ENCODE assay signal across 19 cellular contexts in the genomic region with DNA sequence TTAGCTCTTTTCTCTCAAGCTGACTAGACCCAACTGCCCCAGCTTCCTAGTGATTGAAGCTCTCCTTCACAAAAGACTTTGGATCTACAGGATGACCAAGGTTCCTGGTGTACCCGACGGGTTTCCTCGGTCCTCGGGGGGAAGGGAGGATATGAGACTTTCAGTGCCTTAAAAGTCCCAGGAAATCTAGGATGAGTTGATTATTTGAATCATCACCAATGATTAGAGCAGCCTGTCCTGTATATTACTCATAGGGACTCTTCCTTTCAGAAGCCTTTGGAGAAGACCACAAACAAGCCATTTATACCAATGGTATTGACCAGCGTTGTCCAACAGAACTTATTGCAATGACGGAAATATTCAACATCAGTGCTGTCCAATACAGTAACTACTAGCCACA. TPM values are rescaled to one million over a fixed set of nuclear protein-coding genes. Genes with fewer than 3 reads are reported as not detected.
DNase-seq lines count a peak whose midpoint lies in the region; ATAC-seq, FAIRE-seq and TF ChIP-seq lines count a peak whose summit lies in the region.
"Had no signal": no experiment of that assay in that cellular context is flagged by ENCODE, and none has a peak within 500 bp of the region (broad histone marks: within the 10 kb centered on the region; RNA-seq: fewer than 3 reads in every experiment).

No MANE protein-coding gene starts in this region.

- H3K36me3 Mint-ChIP-seq in HFFc6 (ENCODE audit: low read depth) (peaks cover 3% of the 10 kb centered on the region; the same call in 1 of the 2 replicates), astrocyte (ENCODE audit: low read depth, unreplicated experiment) (peaks cover 5% of the 10 kb centered on the region)
- H3K36me3 Mint-ChIP-seq: CD8-positive, alpha-beta T cell had no signal

- H3K27me3 Mint-ChIP-seq in HFFc6 (ENCODE audit: insufficient read depth) (no peaks in the 10 kb centered on the region), astrocyte (ENCODE audit: low read depth, unreplicated experiment) (no peaks in the 10 kb centered on the region)
- H3K27me3 Mint-ChIP-seq: B cell had no signal

- no peaks in the 10 kb centered on the region for H3K9me3 ChIP-seq in GM23248 (ENCODE audit: low read depth)
- no peaks in the 10 kb centered on the region for H3K9me3 ChIP-seq in astrocyte (ENCODE audit: insufficient read depth, low read depth, low read length)
- H3K9me3 ChIP-seq in osteoblast (ENCODE audit: low read depth, low read length): no peaks in the 10 kb centered on the region

- TF ChIP-seq CTCF in HFFc6 (IDR thresholded peaks at IDR 0.05) (no peak), astrocyte (IDR thresholded peaks at IDR 0.05; ENCODE audit: insufficient read depth, low read depth, low read length) (no peak), osteoblast (IDR thresholded peaks at IDR 0.05; ENCODE audit: extremely low read depth, low read depth, low read length) (no peak)

- peak overlapping the region; percentile 26; the same call in 1 of the 2 replicates for H3K4me3 Mint-ChIP-seq in HFFc6
- H3K4me3 Mint-ChIP-seq in astrocyte (ENCODE audit: unreplicated experiment): no peak overlapping the region
- H3K4me3 Mint-ChIP-seq: B cell; CD8-positive, alpha-beta T cell had no signal

- H3F3A ChIP-seq in GM23248 (ENCODE audit: insufficient read depth): peaks cover 15% of the 10 kb centered on the region; the same call in 1 of the 2 replicates

- peaks cover 45% of the 10 kb centered on the region for H3K4me1 Mint-ChIP-seq in HFFc6 (ENCODE audit: low read depth)
- peaks cover 3% of the 10 kb centered on the region for H3K4me1 Mint-ChIP-seq in astrocyte (ENCODE audit: low read depth, unreplicated experiment)
- H3K4me1 Mint-ChIP-seq: B cell had no signal

- no peaks in the 10 kb centered on the region for H3K9me2 ChIP-seq in GM23248 (ENCODE audit: insufficient read depth)

- H2AFZ ChIP-seq in GM23248 (no peak overlapping the region), astrocyte (ENCODE audit: low read depth, low read length) (no peak overlapping the region), osteoblast (ENCODE audit: low read length) (no peak overlapping the region)

- ATAC-seq in HG02938 (IDR thresholded peaks at IDR 0.05; ENCODE audit: unreplicated experiment) (no peak), GM18868 (IDR thresholded peaks at IDR 0.05; ENCODE audit: unreplicated experiment) (no peak)
- ATAC-seq: CD8-positive, alpha-beta T cell; HCT116; K562 had no signal

- H3K27ac Mint-ChIP-seq in HFFc6: peak overlapping the region; percentile 78
- no peak overlapping the region for H3K27ac Mint-ChIP-seq in astrocyte (ENCODE audit: unreplicated experiment)
- H3K27ac Mint-ChIP-seq: B cell; CD8-positive, alpha-beta T cell had no signal

- H3K27me3 ChIP-seq in GM23248 (replicated peaks; ENCODE audit: insufficient read depth) (no peaks in the 10 kb centered on the region), astrocyte (ENCODE audit: insufficient read depth, low read length) (no peaks in the 10 kb centered on the region), osteoblast (ENCODE audit: insufficient read depth, low read length) (no peaks in the 10 kb centered on the region)
- H3K27me3 ChIP-seq: BLaER1 treated with 17β-estradiol and CSF1 and Interleukin-3, amounts not matched to agents 10 nM and 100 nM had no signal

- no peaks in the 10 kb centered on the region for H3K9me3 Mint-ChIP-seq in HFFc6
- peaks cover under 1% of the 10 kb centered on the region for H3K9me3 Mint-ChIP-seq in astrocyte (ENCODE audit: unreplicated experiment)
- H3K9me3 Mint-ChIP-seq: CD8-positive, alpha-beta T cell had no signal

- H4K20me1 ChIP-seq in GM23248 (ENCODE audit: insufficient read depth) (no peaks in the 10 kb centered on the region), astrocyte (ENCODE audit: insufficient read depth, low read length) (no peaks in the 10 kb centered on the region), osteoblast (ENCODE audit: insufficient read depth, low read length) (no peaks in the 10 kb centered on the region)

- no peaks in the 10 kb centered on the region for H3K36me3 ChIP-seq in GM23248 (ENCODE audit: low read depth)
- no peaks in the 10 kb centered on the region for H3K36me3 ChIP-seq in astrocyte (ENCODE audit: insufficient read depth, low read length)
- H3K36me3 ChIP-seq in osteoblast (ENCODE audit: insufficient read depth, low read length): no peaks in the 10 kb centered on the region

- peaks cover 13% of the 10 kb centered on the region for H3K4me1 ChIP-seq in GM23248 (ENCODE audit: insufficient read depth)
- no peaks in the 10 kb centered on the region for H3K4me1 ChIP-seq in astrocyte (ENCODE audit: insufficient read depth, low read length)
- H3K4me1 ChIP-seq in osteoblast (ENCODE audit: insufficient read depth, low read length): peaks cover 2% of the 10 kb centered on the region

- peak; percentile 32 for FAIRE-seq in astrocyte (lab: Jason Lieb, UNC)
- FAIRE-seq: GM12892, GM18507, K562 had no signal

- no peak overlapping the region for H3K4me3 ChIP-seq in GM23248
- no peak overlapping the region for H3K4me3 ChIP-seq in astrocyte (ENCODE audit: insufficient read depth, low read depth, low read length)
- H3K4me3 ChIP-seq in osteoblast (ENCODE audit: insufficient read depth, low read length): no peak overlapping the region
- H3K4me3 ChIP-seq: BLaER1 treated with 17β-estradiol and CSF1 and Interleukin-3, amounts not matched to agents 10 nM and 100 nM; K562 had no signal

- H3K4me2 ChIP-seq in GM23248 (ENCODE audit: unreplicated experiment) (no peak overlapping the region), astrocyte (ENCODE audit: low read length) (no peak overlapping the region), osteoblast (ENCODE audit: insufficient read depth, low read length) (no peak overlapping the region)
- H3K4me2 ChIP-seq: BLaER1 treated with 17β-estradiol and CSF1 and Interleukin-3, amounts not matched to agents 10 nM and 100 nM had no signal

- WGBS in GM23248 (ENCODE audit: low coverage in 1 of 2, low lambda C conversion rate in 2 of 2, missing lambda C conversion rate in 2 of 2), 2 experiments: 61 to 66% methylated on average over 6 of the region's 6 CpGs

- H3K9ac ChIP-seq in GM23248 (no peak overlapping the region), astrocyte (ENCODE audit: low read length) (no peak overlapping the region)
- H3K9ac ChIP-seq: BLaER1 treated with 17β-estradiol and CSF1 and Interleukin-3, amounts not matched to agents 10 nM and 100 nM had no signal

- in situ Hi-C loops in GM23248 (cut with MboI): no loop called here

- DNase-seq in GM23248: peak; percentile 43
- DNase-seq in HFFc6: peak; percentile 45
- DNase-seq in astrocyte (ENCODE audit: low read depth): no peak
- DNase-seq in osteoblast (ENCODE audit: insufficient read length, low spot score, missing footprints): no peak
- DNase-seq in iPS-NIHi11 (ENCODE audit: low spot score): no peak
- DNase-seq: CD8-positive, alpha-beta T cell; COR-L47; DMS 273 treated with DMSO at 0.1 percent for 48 hours; DMS53; DND-41; EL had no signal

- H3K27ac ChIP-seq in GM23248 (no peak overlapping the region), astrocyte (ENCODE audit: low read depth, low read length) (no peak overlapping the region), osteoblast (ENCODE audit: low read depth, low read length) (peak overlapping the region; percentile 3)
- H3K27ac ChIP-seq: BLaER1 treated with 17β-estradiol and CSF1 and Interleukin-3, amounts not matched to agents 10 nM and 100 nM had no signal

- H3K79me2 ChIP-seq in GM23248 (ENCODE audit: insufficient read depth): 0 out of 2 replicates have a peak, but pooled peaks cover 8% of the 10 kb centered on the region
- no peaks in the 10 kb centered on the region for H3K79me2 ChIP-seq in astrocyte (ENCODE audit: insufficient read depth, low read length)
- no peaks in the 10 kb centered on the region for H3K79me2 ChIP-seq in osteoblast (ENCODE audit: insufficient read depth, low read length)

RNA-seq across cellular contexts. Expression of gene ACTA2, which starts 6.1 kb away (rescaled TPM):
- 161 and 164 TPM in 2 replicates for total RNA-seq in GM23248 (2014; rRNA removed; shearing (Covaris generic))
- polyA plus RNA-seq in GM23248 (2016; fragmentation: Nextera tagmentation; extraction: Ambion mirVana): 249 and 262 TPM in 2 replicates
- total RNA-seq in HFFc6 (2021; fragmentation: NEBNext Ultra II Directional; extraction: Animal tissue kit (Norgen Biotek cat#: 25700)): 100 to 1,000 TPM; 112 to 178 (median 164) TPM
- 320 and 345 TPM in 2 replicates for total RNA-seq in astrocyte
- 501 and 855 TPM in 2 replicates for total RNA-seq in osteoblast

RNA-seq across cellular contexts. Expression of gene FAS, which starts 31.9 kb away (rescaled TPM):
- 69.0 and 77.8 TPM in 2 replicates for total RNA-seq in GM23248 (2014; rRNA removed; shearing (Covaris generic))
- 54.5 and 55.4 TPM in 2 replicates for polyA plus RNA-seq in GM23248 (2016; fragmentation: Nextera tagmentation; extraction: Ambion mirVana)
- total RNA-seq in HFFc6 (2021; fragmentation: NEBNext Ultra II Directional; extraction: Animal tissue kit (Norgen Biotek cat#: 25700)): 10 to 100 TPM; 52.9 to 62.9 (median 57.5) TPM
- 32.3 and 32.6 TPM in 2 replicates for total RNA-seq in astrocyte
- total RNA-seq in osteoblast: 49.6 and 62.5 TPM in 2 replicates

Comparison
In these comparisons a context has a peak if more than half of its experiments do, and no peak if none do; other contexts are left out.
1. DNase-seq: peak in GM23248 (single experiment) and HFFc6 (single experiment); none in astrocyte (single experiment), osteoblast (single experiment) and iPS-NIHi11 (single experiment).